18 cellular contexts compared by ENCODE assay signal in the genomic region with DNA sequence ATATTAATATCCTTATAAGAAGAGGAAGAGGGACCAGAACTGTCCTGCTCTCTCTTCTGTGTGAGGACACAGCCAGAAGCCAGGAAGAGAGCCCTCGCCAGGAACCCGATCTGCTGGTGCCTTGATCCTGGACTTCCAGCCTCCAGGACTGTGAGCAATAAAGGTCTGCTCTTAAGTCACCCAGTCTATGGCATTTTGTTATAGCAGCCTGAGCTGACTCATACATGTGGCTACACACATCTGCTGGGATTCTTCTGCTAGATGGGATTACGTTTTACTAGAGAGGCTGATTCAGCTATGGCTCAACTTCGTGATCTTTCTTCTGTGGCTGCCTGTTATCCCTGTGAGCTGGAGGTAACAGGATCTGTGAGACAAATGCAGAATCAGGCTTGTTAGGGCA. TPM values are rescaled to one million over a fixed set of nuclear protein-coding genes. Genes with fewer than 3 reads are reported as not detected.
DNase-seq lines count a peak whose midpoint lies in the region; ATAC-seq and TF ChIP-seq lines count a peak whose summit lies in the region.
"Had no signal": no experiment of that assay in that cellular context is flagged by ENCODE, and none has a peak within 500 bp of the region (broad histone marks: within the 10 kb centered on the region; RNA-seq: fewer than 3 reads in every experiment).

No MANE protein-coding gene starts in this region.

- DNase-seq in AG10803 (ENCODE audit: low read depth) (peak; percentile 54), GM23248 (peak; percentile 65), astrocyte of the hippocampus (ENCODE audit: low read depth, low spot score) (peak; percentile 33), iris pigment epithelial cell (ENCODE audit: low read depth) (peak; percentile 87), NCI-H2196 (lab: John Stamatoyannopoulos, UW; ENCODE audit: unreplicated experiment) (no peak)
- DNase-seq: activated effector memory CD4-positive, alpha-beta T cell treated with Interleukin-2 at 50 U/mL for 16 hours; body of pancreas; KG1; NCI-H1436; NCI-H226; sigmoid colon; SK-N-SH; stimulated activated CD4-positive, alpha-beta T cell treated with anti-CD3 and anti-CD28 coated beads, Interleukin-4, amount 100 ng/mL, for 24 hours; upper lobe of left lung had no signal

- H3K4me3 ChIP-seq in AG10803 (ENCODE audit: low read length) (no peak overlapping the region), GM23248 (no peak overlapping the region)
- H3K4me3 ChIP-seq: body of pancreas, sigmoid colon, upper lobe of left lung had no signal

- 46 to 62% methylated on average over 4 of the region's 4 CpGs for WGBS in GM23248 (ENCODE audit: low coverage in 1 of 2, low lambda C conversion rate in 2 of 2, missing lambda C conversion rate in 2 of 2), 2 experiments

- no peaks in the 10 kb centered on the region for H3K9me2 ChIP-seq in GM23248 (ENCODE audit: insufficient read depth)
- H3K9me2 ChIP-seq: SK-N-SH had no signal

- H3K9me3 ChIP-seq in GM23248 (ENCODE audit: low read depth): no peaks in the 10 kb centered on the region
- H3K9me3 ChIP-seq: body of pancreas, sigmoid colon, SK-N-SH, upper lobe of left lung had no signal

- H3K4me1 ChIP-seq in GM23248 (ENCODE audit: insufficient read depth): no peaks in the 10 kb centered on the region
- H3K4me1 ChIP-seq: body of pancreas, sigmoid colon had no signal

- no peaks in the 10 kb centered on the region for H3K27me3 ChIP-seq in GM23248 (replicated peaks; ENCODE audit: insufficient read depth)
- H3K27me3 ChIP-seq: body of pancreas, sigmoid colon, upper lobe of left lung had no signal

- no peak overlapping the region for H3K4me2 ChIP-seq in GM23248 (ENCODE audit: unreplicated experiment)
- H3K4me2 ChIP-seq: SK-N-SH had no signal

- H4K20me1 ChIP-seq in GM23248 (ENCODE audit: insufficient read depth): no peaks in the 10 kb centered on the region

- TF ChIP-seq CTCF in AG10803 (conservative IDR thresholded peaks at IDR 0.05; ENCODE audit: low read length): no peak

- in situ Hi-C loops in GM23248 (cut with MboI): no loop called here

- H3K9ac ChIP-seq in GM23248: no peak overlapping the region
- H3K9ac ChIP-seq: SK-N-SH had no signal

- peaks cover 10% of the 10 kb centered on the region; the same call in 1 of the 2 replicates for H3F3A ChIP-seq in GM23248 (ENCODE audit: insufficient read depth)

- H3K79me2 ChIP-seq in GM23248 (ENCODE audit: insufficient read depth): no peaks in the 10 kb centered on the region

- H3K36me3 ChIP-seq in GM23248 (ENCODE audit: low read depth): no peaks in the 10 kb centered on the region
- H3K36me3 ChIP-seq: sigmoid colon, upper lobe of left lung had no signal

- H3K27ac ChIP-seq in GM23248: no peak overlapping the region
- H3K27ac ChIP-seq: body of pancreas, C4-2B, sigmoid colon, upper lobe of left lung had no signal

- no peak overlapping the region for H2AFZ ChIP-seq in GM23248

- no peak for ATAC-seq in GM18873 (IDR thresholded peaks at IDR 0.05; ENCODE audit: low FRiP score, unreplicated experiment)
- no peak for ATAC-seq in GM19452 (IDR thresholded peaks at IDR 0.05; ENCODE audit: unreplicated experiment)
- no peak for ATAC-seq in HG03097 (IDR thresholded peaks at IDR 0.05; ENCODE audit: low FRiP score, unreplicated experiment)
- ATAC-seq: body of pancreas had no signal

RNA-seq across cellular contexts. Expression of a gene that starts 29.6 kb away (rescaled TPM):
- total RNA-seq in GM23248 (2014; rRNA removed; shearing (Covaris generic)): 2.4 and 4.8 TPM in 2 replicates
- polyA plus RNA-seq in GM23248 (2016; fragmentation: Nextera tagmentation; extraction: Ambion mirVana): 1.3 and 1.4 TPM in 2 replicates
